8 cellular contexts compared by ENCODE assay signal in genomic region chr2:127479219-127479825, GRCh38. TPM values are rescaled to one million over a fixed set of nuclear protein-coding genes. Genes with fewer than 3 reads are reported as not detected.
DNase-seq lines count a peak whose midpoint lies in the region; ATAC-seq, FAIRE-seq and TF ChIP-seq lines count a peak whose summit lies in the region.

No MANE protein-coding gene starts in this region.

- H3K36me3 ChIP-seq in parathyroid adenoma (ENCODE audit: control insufficient read depth, insufficient read depth, low read length), result no peaks in the 10 kb centered on the region

- FAIRE-seq in A549 (lab: Jason Lieb, UNC), result no peak

- H3K4me2 ChIP-seq in A549 (no peak overlapping the region), parathyroid adenoma (ENCODE audit: low read length) (no peak overlapping the region)

- WGBS in A549 (ENCODE audit: missing lambda C conversion rate), result 74% methylated on average over 5 of the region's 5 CpGs

- H3K4me3 ChIP-seq in A549, result no peak overlapping the region
- no peak overlapping the region for H3K4me3 ChIP-seq in GM12865 (ENCODE audit: low read depth, low read length)
- no peak overlapping the region for H3K4me3 ChIP-seq in fibroblast of villous mesenchyme (ENCODE audit: low read depth, low read length)
- H3K4me3 ChIP-seq in parathyroid adenoma (ENCODE audit: low read depth, low read length), result no peak overlapping the region

- H3K4me1 ChIP-seq in A549 (no peaks in the 10 kb centered on the region), parathyroid adenoma (no peaks in the 10 kb centered on the region)

- H3K27me3 ChIP-seq in parathyroid adenoma (ENCODE audit: control insufficient read depth, insufficient read depth, low read length), result no peaks in the 10 kb centered on the region

- TF ChIP-seq POLR2A in A549 (IDR thresholded peaks at IDR 0.05; ENCODE audit: low read length), result no peak

- no peaks in the 10 kb centered on the region for H3K79me2 ChIP-seq in parathyroid adenoma

- H3K9ac ChIP-seq in parathyroid adenoma, result no peak overlapping the region

- no peak overlapping the region for H2AFZ ChIP-seq in parathyroid adenoma

- ATAC-seq in A549, result peak; percentile 92 to 94
- no peak for ATAC-seq in HG03565 (IDR thresholded peaks at IDR 0.05; ENCODE audit: unreplicated experiment)
- no peak for ATAC-seq in GM21381 (IDR thresholded peaks at IDR 0.05; ENCODE audit: unreplicated experiment)

- no peak for TF ChIP-seq EP300 in A549 (IDR thresholded peaks at IDR 0.05)

- POLR2A ChIA-PET in A549 (lab: Yijun Ruan, JAX), result interaction anchor here (1.0 to 1.2 kb wide), 2 partner anchors 47 to 185 kb away, joined by 4 read pairs; partner anchors contain the start of gene ERCC3

- peaks cover 3% of the 10 kb centered on the region; the same call in 1 of the 3 replicates for H3K9me3 ChIP-seq in A549
- no peaks in the 10 kb centered on the region for H3K9me3 ChIP-seq in parathyroid adenoma (ENCODE audit: control insufficient read depth, low read length)

- no peak overlapping the region for H3K27ac ChIP-seq in A549
- H3K27ac ChIP-seq in parathyroid adenoma, result no peak overlapping the region

- TF ChIP-seq RAD21 in A549 (conservative IDR thresholded peaks at IDR 0.05 in 1 of 2, IDR thresholded peaks at IDR 0.05 in 1 of 2), result peak; percentile 84 to 89

- TF ChIP-seq CTCF in A549 (IDR thresholded peaks at IDR 0.05) (peak; percentile 90), GM12865 (IDR thresholded peaks at IDR 0.05; ENCODE audit: insufficient read depth, low read depth, low read length, missing control alignments) (peak; percentile 59), fibroblast of villous mesenchyme (IDR thresholded peaks at IDR 0.05; ENCODE audit: insufficient read depth, low read depth, low read length) (peak; percentile 68), parathyroid adenoma (IDR thresholded peaks at IDR 0.05) (peak; percentile 64)

- CTCF ChIA-PET in A549 (lab: Yijun Ruan, JAX), result interaction anchor here (0.6 to 2.8 kb wide), 79 partner anchors 8 to 414 kb away, joined by 3 to 40 read pairs (median 4); partner anchors contain the start of gene ERCC3

- DNase-seq in A549 (ENCODE audit: low read depth in 1 of 2, low spot score in 1 of 2) (peak; percentile 31 to 72), GM12865 (ENCODE audit: low read depth) (peak; percentile 59), NCI-H1105 (lab: John Stamatoyannopoulos, UW) (peak; percentile 39), SW480 (ENCODE audit: low spot score) (peak; percentile 64), fibroblast of villous mesenchyme (ENCODE audit: low read depth) (peak; percentile 68)

TF ChIP-seq in A549, 52 proteins besides CTCF, POLR2A, EP300 and RAD21:
- peak; percentile 19; the same call in 1 of the 2 replicates for TF ChIP-seq FOSB (CRISPR knock-in tag; IDR thresholded peaks at IDR 0.05)
- TF ChIP-seq FOSL2 (IDR thresholded peaks at IDR 0.05), result no peak
- no peak for TF ChIP-seq FOSL2 (CRISPR knock-in tag; IDR thresholded peaks at IDR 0.05)
- TF ChIP-seq JUN (IDR thresholded peaks at IDR 0.05), result no peak
- TF ChIP-seq SMC3 (IDR thresholded peaks at IDR 0.05), result peak; percentile 86
- 0 out of 2 replicates have a peak, but pooled peaks have one; percentile 37 for TF ChIP-seq MYC (IDR thresholded peaks at IDR 0.05; ENCODE audit: borderline replicate concordance, low read length)
- TF ChIP-seq HOXB13 (CRISPR knock-in tag; IDR thresholded peaks at IDR 0.05; ENCODE audit: low read depth), result no peak
TF ChIP-seq in A549: peak in this region for 3.

RNA-seq across cellular contexts. Expression of gene IWS1, which starts 47.0 kb away (rescaled TPM):
- polyA plus RNA-seq in A549 (2011; rRNA removed) (57.2 and 69.1 TPM in 2 replicates), A549 (2017; fragmentation: RNase III; extraction: RNeasy Plus Mini Kit Qiagen cat#74134 plus additional on column Dnase treatment) (56.6 to 64.3 TPM (median 58.2 TPM) in 3 replicates)
- polyA plus RNA-seq in A549 (2012; cell fraction: cytosol; rRNA removed), result 20.6 and 23.6 TPM in 2 replicates
- polyA plus RNA-seq in A549 (2012; cell fraction: nucleus; rRNA removed), result 14.8 and 17.0 TPM in 2 replicates
- 16.8 and 24.3 TPM in 2 replicates for polyA minus RNA-seq in A549 (2011; rRNA and poly(A)+ RNA removed)
- 35.1 and 42.7 TPM in 2 replicates for total RNA-seq in fibroblast of villous mesenchyme

RNA-seq across cellular contexts. Expression of gene MYO7B, which starts 56.2 kb away (rescaled TPM):
- polyA plus RNA-seq in A549 (2011; rRNA removed) (0.09 and 0.15 TPM in 2 replicates), A549 (2017; fragmentation: RNase III; extraction: RNeasy Plus Mini Kit Qiagen cat#74134 plus additional on column Dnase treatment) (0.04 to 0.08 TPM (median 0.08 TPM) in 3 replicates)
- 0.03 and 0.09 TPM in 2 replicates for polyA plus RNA-seq in A549 (2012; cell fraction: cytosol; rRNA removed)
- 0.39 and 0.41 TPM in 2 replicates for polyA plus RNA-seq in A549 (2012; cell fraction: nucleus; rRNA removed)
- polyA minus RNA-seq in A549 (2011; rRNA and poly(A)+ RNA removed), result 0.15 and 0.50 TPM in 2 replicates
- total RNA-seq in fibroblast of villous mesenchyme, result 0.86 TPM in 1 of 2 replicates, not detected in the other

Comparison
In these comparisons a context has a peak if more than half of its experiments do, and no peak if none do; other contexts are left out.
1. ATAC-seq: peak in A549 (2 of 2); none in HG03565 (single experiment) and GM21381 (single experiment).
2. Peak in every context shown above with its lines, with median percentiles within 50 percentile points of each other: DNase-seq and CTCF ChIP-seq.